Comparison of ENCODE assay signal across 20 cellular contexts in the genomic region with DNA sequence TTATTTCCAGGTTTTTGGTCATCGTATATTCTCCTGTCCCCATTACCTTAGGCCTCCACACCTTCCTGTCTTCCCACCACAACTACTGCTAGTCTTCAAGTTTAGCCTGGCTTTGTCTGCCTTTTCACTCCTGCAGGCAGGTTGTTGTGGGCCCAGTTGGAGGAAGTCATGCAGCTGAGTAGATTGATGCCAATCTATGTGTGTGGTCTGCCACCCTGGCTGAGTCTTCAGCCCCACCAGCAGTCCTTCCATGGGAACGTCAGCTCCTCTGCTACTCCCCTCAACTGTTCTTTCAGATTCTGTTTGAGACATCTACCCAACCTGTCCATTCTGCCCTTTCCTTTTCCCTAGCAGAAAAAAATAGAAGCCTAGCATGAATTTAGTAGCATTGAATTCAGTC. TPM values are rescaled to one million over a fixed set of nuclear protein-coding genes. Genes with fewer than 3 reads are reported as not detected.
"Had no signal": no experiment of that assay in that cellular context is flagged by ENCODE, and none has a peak within 500 bp of the region (broad histone marks: within the 10 kb centered on the region; RNA-seq: fewer than 3 reads in every experiment).

No MANE protein-coding gene starts in this region.

- H3K4me3 ChIP-seq: dorsolateral prefrontal cortex, ovary, right atrium auricular region, sigmoid colon, skin epidermis, uterus had no signal

- H3K9me3 ChIP-seq: ovary, right atrium auricular region, sigmoid colon, uterus had no signal

- DNase-seq: cortex of kidney; dorsolateral prefrontal cortex; effector CD8-positive, alpha-beta T cell; foreskin melanocyte; head of caudate nucleus; hippocampal formation; left colon; mesendoderm; natural killer cell; nucleus accumbens; ovary; sigmoid colon; stimulated activated naive CD4-positive, alpha-beta T cell treated with Interleukin-2 at 50 U/mL for 16 hours; trophoblast cell; uterus had no signal

- H3K36me3 ChIP-seq: ovary, uterus had no signal

- H3K27ac ChIP-seq: dorsolateral prefrontal cortex, ovary, right atrium auricular region, sigmoid colon, skin epidermis, uterus had no signal

- ATAC-seq: left colon had no signal

- H3K27me3 ChIP-seq: dorsolateral prefrontal cortex, ovary, right atrium auricular region, sigmoid colon, uterus had no signal

RNA-seq across cellular contexts. Expression of a gene that starts 42.9 kb away (rescaled TPM):
- total RNA-seq: left colon, liver, lung microvascular endothelial cell, posterior vena cava, right atrium auricular region, sigmoid colon had no signal
